ENCODE assay signal across 1 cellular context in the genomic region with DNA sequence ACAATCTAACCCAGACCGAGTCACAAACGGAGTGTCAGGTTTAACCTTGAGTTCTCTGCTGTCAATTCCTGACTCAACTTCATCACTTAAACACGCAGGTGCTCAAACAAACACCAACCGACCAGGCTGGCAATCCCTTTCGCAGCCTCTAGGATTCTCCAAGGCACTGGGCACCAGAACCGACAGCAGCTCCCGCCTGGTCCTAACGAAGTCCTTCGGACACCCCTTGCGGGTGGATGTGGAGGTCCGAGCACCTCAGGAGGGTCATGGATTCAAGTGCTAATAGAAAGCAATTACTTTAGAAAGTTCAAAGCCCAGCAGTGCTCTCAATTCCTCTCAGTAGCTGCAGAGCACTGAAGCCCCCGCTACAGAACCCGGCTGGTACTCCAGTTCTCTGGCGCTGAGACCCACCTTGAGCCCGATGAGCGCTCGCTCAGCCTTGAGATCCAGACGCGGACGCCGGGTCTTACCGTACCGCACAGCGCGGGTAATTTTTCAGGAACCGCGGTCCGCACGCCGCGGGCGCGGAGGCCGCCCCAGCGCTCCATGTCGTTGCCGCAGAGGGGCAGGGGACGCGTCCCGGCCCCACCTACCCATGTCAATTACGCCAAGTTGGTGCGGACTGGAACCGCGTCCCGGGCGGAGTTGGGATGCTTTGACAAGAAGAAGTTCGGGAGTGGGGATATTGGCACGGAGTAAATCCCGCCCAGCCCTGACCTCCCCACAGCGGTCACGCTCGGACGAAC.
TF ChIP-seq lines count a peak whose summit lies in the region.

No MANE protein-coding gene starts in this region.

TF ChIP-seq in HepG2, 621 proteins besides CTCF, POLR2A, EP300 and RAD21 (continued from another document):
- TF ChIP-seq, protein P1, sequence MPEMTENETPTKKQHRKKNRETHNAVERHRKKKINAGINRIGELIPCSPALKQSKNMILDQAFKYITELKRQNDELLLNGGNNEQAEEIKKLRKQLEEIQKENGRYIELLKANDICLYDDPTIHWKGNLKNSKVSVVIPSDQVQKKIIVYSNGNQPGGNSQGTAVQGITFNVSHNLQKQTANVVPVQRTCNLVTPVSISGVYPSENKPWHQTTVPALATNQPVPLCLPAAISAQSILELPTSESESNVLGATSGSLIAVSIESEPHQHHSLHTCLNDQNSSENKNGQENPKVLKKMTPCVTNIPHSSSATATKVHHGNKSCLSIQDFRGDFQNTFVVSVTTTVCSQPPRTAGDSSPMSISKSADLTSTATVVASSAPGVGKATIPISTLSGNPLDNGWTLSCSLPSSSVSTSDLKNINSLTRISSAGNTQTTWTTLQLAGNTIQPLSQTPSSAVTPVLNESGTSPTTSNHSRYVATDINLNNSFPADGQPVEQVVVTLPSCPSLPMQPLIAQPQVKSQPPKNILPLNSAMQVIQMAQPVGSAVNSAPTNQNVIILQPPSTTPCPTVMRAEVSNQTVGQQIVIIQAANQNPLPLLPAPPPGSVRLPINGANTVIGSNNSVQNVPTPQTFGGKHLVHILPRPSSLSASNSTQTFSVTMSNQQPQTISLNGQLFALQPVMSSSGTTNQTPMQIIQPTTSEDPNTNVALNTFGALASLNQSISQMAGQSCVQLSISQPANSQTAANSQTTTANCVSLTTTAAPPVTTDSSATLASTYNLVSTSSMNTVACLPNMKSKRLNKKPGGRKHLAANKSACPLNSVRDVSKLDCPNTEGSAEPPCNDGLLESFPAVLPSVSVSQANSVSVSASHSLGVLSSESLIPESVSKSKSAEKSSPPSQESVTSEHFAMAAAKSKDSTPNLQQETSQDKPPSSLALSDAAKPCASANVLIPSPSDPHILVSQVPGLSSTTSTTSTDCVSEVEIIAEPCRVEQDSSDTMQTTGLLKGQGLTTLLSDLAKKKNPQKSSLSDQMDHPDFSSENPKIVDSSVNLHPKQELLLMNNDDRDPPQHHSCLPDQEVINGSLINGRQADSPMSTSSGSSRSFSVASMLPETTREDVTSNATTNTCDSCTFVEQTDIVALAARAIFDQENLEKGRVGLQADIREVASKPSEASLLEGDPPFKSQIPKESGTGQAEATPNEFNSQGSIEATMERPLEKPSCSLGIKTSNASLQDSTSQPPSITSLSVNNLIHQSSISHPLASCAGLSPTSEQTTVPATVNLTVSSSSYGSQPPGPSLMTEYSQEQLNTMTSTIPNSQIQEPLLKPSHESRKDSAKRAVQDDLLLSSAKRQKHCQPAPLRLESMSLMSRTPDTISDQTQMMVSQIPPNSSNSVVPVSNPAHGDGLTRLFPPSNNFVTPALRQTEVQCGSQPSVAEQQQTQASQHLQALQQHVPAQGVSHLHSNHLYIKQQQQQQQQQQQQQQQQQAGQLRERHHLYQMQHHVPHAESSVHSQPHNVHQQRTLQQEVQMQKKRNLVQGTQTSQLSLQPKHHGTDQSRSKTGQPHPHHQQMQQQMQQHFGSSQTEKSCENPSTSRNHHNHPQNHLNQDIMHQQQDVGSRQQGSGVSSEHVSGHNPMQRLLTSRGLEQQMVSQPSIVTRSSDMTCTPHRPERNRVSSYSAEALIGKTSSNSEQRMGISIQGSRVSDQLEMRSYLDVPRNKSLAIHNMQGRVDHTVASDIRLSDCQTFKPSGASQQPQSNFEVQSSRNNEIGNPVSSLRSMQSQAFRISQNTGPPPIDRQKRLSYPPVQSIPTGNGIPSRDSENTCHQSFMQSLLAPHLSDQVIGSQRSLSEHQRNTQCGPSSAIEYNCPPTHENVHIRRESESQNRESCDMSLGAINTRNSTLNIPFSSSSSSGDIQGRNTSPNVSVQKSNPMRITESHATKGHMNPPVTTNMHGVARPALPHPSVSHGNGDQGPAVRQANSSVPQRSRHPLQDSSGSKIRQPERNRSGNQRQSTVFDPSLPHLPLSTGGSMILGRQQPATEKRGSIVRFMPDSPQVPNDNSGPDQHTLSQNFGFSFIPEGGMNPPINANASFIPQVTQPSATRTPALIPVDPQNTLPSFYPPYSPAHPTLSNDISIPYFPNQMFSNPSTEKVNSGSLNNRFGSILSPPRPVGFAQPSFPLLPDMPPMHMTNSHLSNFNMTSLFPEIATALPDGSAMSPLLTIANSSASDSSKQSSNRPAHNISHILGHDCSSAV (CRISPR knock-in tag; IDR thresholded peaks at IDR 0.05; ENCODE audit: borderline replicate concordance) = no peak
- TF ChIP-seq, protein P2, sequence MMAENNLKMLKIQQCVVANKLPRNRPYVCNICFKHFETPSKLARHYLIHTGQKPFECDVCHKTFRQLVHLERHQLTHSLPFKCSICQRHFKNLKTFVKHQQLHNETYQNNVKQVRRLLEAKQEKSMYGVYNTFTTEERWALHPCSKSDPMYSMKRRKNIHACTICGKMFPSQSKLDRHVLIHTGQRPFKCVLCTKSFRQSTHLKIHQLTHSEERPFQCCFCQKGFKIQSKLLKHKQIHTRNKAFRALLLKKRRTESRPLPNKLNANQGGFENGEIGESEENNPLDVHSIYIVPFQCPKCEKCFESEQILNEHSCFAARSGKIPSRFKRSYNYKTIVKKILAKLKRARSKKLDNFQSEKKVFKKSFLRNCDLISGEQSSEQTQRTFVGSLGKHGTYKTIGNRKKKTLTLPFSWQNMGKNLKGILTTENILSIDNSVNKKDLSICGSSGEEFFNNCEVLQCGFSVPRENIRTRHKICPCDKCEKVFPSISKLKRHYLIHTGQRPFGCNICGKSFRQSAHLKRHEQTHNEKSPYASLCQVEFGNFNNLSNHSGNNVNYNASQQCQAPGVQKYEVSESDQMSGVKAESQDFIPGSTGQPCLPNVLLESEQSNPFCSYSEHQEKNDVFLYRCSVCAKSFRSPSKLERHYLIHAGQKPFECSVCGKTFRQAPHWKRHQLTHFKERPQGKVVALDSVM (CRISPR knock-in tag; IDR thresholded peaks at IDR 0.05) = no peak
- TF ChIP-seq ZNF879 (CRISPR knock-in tag; IDR thresholded peaks at IDR 0.05) (no peak), RELA (CRISPR knock-in tag; IDR thresholded peaks at IDR 0.05) (no peak), ZNF468 (CRISPR knock-in tag; IDR thresholded peaks at IDR 0.05) (no peak), GFI1 (CRISPR knock-in tag; IDR thresholded peaks at IDR 0.05; ENCODE audit: borderline replicate concordance) (no peak), ZNF350 (CRISPR knock-in tag; IDR thresholded peaks at IDR 0.05; ENCODE audit: borderline replicate concordance, low read depth) (no peak), ZNF260 (CRISPR knock-in tag; IDR thresholded peaks at IDR 0.05; ENCODE audit: borderline replicate concordance, low read depth) (no peak), HOXA5 (CRISPR knock-in tag; IDR thresholded peaks at IDR 0.05) (no peak; the same call in 1 of the 2 replicates), SCMH1 (CRISPR knock-in tag; IDR thresholded peaks at IDR 0.05; ENCODE audit: borderline replicate concordance) (no peak), KAT7 (CRISPR knock-in tag; IDR thresholded peaks at IDR 0.05; ENCODE audit: borderline replicate concordance) (no peak), NPAS2 (CRISPR knock-in tag; IDR thresholded peaks at IDR 0.05; ENCODE audit: borderline replicate concordance) (no peak), XRCC5 (optimal IDR thresholded peaks at IDR 0.05; ENCODE audit: low read length) (no peak)
- TF ChIP-seq, protein P3, sequence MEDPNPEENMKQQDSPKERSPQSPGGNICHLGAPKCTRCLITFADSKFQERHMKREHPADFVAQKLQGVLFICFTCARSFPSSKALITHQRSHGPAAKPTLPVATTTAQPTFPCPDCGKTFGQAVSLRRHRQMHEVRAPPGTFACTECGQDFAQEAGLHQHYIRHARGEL (CRISPR knock-in tag; IDR thresholded peaks at IDR 0.05) = no peak
- TF ChIP-seq, protein P4, sequence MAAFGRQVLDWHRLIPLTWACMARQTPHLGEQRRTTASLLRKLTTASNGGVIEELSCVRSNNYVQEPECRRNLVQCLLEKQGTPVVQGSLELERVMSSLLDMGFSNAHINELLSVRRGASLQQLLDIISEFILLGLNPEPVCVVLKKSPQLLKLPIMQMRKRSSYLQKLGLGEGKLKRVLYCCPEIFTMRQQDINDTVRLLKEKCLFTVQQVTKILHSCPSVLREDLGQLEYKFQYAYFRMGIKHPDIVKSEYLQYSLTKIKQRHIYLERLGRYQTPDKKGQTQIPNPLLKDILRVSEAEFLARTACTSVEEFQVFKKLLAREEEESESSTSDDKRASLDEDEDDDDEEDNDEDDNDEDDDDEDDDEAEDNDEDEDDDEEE (CRISPR knock-in tag; IDR thresholded peaks at IDR 0.05) = no peak
- TF ChIP-seq, protein P5, sequence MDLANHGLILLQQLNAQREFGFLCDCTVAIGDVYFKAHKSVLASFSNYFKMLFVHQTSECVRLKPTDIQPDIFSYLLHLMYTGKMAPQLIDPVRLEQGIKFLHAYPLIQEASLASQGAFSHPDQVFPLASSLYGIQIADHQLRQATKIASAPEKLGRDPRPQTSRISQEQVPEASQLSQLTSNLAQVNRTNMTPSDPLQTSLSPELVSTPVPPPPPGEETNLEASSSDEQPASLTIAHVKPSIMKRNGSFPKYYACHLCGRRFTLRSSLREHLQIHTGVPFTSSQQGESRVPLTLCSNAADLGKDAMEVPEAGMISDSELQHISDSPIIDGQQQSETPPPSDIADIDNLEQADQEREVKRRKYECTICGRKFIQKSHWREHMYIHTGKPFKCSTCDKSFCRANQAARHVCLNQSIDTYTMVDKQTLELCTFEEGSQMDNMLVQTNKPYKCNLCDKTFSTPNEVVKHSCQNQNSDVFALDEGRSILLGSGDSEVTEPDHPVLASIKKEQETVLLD (CRISPR knock-in tag; IDR thresholded peaks at IDR 0.05; ENCODE audit: low read depth) = no peak
